Comparison of ENCODE assay signal across 23 cellular contexts in the genomic region with DNA sequence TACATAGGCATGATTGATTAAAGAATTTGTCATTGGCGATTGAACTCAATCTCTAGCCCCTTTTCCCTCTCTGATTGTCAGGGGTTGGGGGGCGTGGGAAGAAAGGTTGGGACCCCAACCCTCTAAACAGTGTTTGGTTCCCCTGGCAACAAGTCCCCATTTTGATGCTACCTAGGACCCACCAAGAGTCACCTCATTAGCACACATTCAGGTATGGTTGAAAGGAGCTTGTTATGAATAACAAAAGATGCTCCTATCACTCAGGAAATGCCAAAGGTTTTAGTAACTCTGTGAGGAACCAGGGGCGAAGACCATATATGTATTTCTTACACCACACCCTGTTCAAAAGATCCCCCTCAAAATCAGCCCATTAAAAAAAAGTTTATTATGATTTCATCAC. TPM values are rescaled to one million over a fixed set of nuclear protein-coding genes. Genes with fewer than 3 reads are reported as not detected.
"Had no signal": no experiment of that assay in that cellular context is flagged by ENCODE, and none has a peak within 500 bp of the region (broad histone marks: within the 10 kb centered on the region; RNA-seq: fewer than 3 reads in every experiment).

No MANE protein-coding gene starts in this region.

- H3K79me2 ChIP-seq: parathyroid adenoma had no signal

- ATAC-seq: gastrocnemius medialis; heart right ventricle; natural killer cell; sciatic nerve; stimulated activated naive CD8-positive, alpha-beta T cell treated with anti-CD3 and anti-CD28 coated beads, Interleukin-15, amount 100 ng/mL, for 72 hours had no signal

- DNase-seq: activated CD4-positive, alpha-beta T cell treated with anti-CD3 and anti-CD28 coated beads, Interleukin-2, amount 50 U/mL, for 4 hours; activated gamma-delta T cell; dermis blood vessel endothelial cell; effector memory CD4-positive, alpha-beta T cell; erythroblast; gastrocnemius medialis; heart right ventricle; kidney glomerular epithelial cell; natural killer cell; stimulated activated CD4-positive, alpha-beta T cell treated with anti-CD3 and anti-CD28 coated beads, Interleukin-4, amount 100 ng/mL, for 1 hour; stimulated activated naive CD8-positive, alpha-beta T cell treated with anti-CD3 and anti-CD28 coated beads, Interleukin-15, amount 100 ng/mL, for 72 hours; trophoblast cell; WERI-Rb-1 had no signal

- H3K27ac Mint-ChIP-seq: activated naive CD4-positive, alpha-beta T cell treated with anti-CD3 and anti-CD28 coated beads, Interleukin-2, amount 50 U/mL, for 24 hours; natural killer cell; stimulated activated naive CD8-positive, alpha-beta T cell treated with anti-CD3 and anti-CD28 coated beads, Interleukin-15, amount 100 ng/mL, for 72 hours had no signal

- H3K4me1 ChIP-seq: gastrocnemius medialis, heart right ventricle, parathyroid adenoma, suprapubic skin had no signal

- H2AFZ ChIP-seq: parathyroid adenoma had no signal

- H3K9ac ChIP-seq: parathyroid adenoma had no signal

- H3K36me3 ChIP-seq: cardiac muscle cell, gastrocnemius medialis, heart right ventricle, neutrophil, suprapubic skin, WERI-Rb-1 had no signal

- H3K36me3 Mint-ChIP-seq: activated naive CD4-positive, alpha-beta T cell treated with anti-CD3 and anti-CD28 coated beads, Interleukin-2, amount 50 U/mL, for 24 hours; natural killer cell had no signal

- H3K4me1 Mint-ChIP-seq: activated naive CD4-positive, alpha-beta T cell treated with anti-CD3 and anti-CD28 coated beads, Interleukin-2, amount 50 U/mL, for 24 hours; natural killer cell; stimulated activated naive CD8-positive, alpha-beta T cell treated with anti-CD3 and anti-CD28 coated beads, Interleukin-15, amount 100 ng/mL, for 72 hours had no signal

- H3K4me3 Mint-ChIP-seq: activated naive CD4-positive, alpha-beta T cell treated with anti-CD3 and anti-CD28 coated beads, Interleukin-2, amount 50 U/mL, for 24 hours; natural killer cell; stimulated activated naive CD8-positive, alpha-beta T cell treated with anti-CD3 and anti-CD28 coated beads, Interleukin-15, amount 100 ng/mL, for 72 hours had no signal

- H3K4me2 ChIP-seq: smooth muscle cell had no signal

- H3K9me3 ChIP-seq: gastrocnemius medialis, heart right ventricle, neutrophil, suprapubic skin had no signal

- H3K9me3 Mint-ChIP-seq: activated naive CD4-positive, alpha-beta T cell treated with anti-CD3 and anti-CD28 coated beads, Interleukin-2, amount 50 U/mL, for 24 hours; natural killer cell; stimulated activated naive CD8-positive, alpha-beta T cell treated with anti-CD3 and anti-CD28 coated beads, Interleukin-15, amount 100 ng/mL, for 72 hours had no signal

- H3K4me3 ChIP-seq: cardiac muscle cell, gastrocnemius medialis, heart right ventricle, smooth muscle cell, suprapubic skin had no signal

- H3K27me3 ChIP-seq: gastrocnemius medialis, neutrophil, suprapubic skin had no signal

- H3K27ac ChIP-seq: cardiac muscle cell, gastrocnemius medialis, heart right ventricle, neutrophil, parathyroid adenoma, suprapubic skin, WERI-Rb-1 had no signal

RNA-seq across cellular contexts. Expression of gene RNF212B, which starts 14.3 kb away (rescaled TPM):
- total RNA-seq: activated CD8-positive, alpha-beta memory T cell treated with anti-CD3 and anti-CD28 coated beads for 36 hours; cardiac muscle cell; chondrocyte; dermis blood vessel endothelial cell; gastrocnemius medialis; heart right ventricle; natural killer cell; sciatic nerve; smooth muscle cell; suprapubic skin; T-helper 2 cell treated with Interferon-gamma antibody and Interleukin-4, amounts not matched to agents 100 ng/mL and 5 ng/mL, for 36 hours had no signal
- polyA plus RNA-seq: cardiac muscle cell, heart right ventricle, smooth muscle cell had no signal
